ENCODE assay signal across 10 cellular contexts in the genomic region with DNA sequence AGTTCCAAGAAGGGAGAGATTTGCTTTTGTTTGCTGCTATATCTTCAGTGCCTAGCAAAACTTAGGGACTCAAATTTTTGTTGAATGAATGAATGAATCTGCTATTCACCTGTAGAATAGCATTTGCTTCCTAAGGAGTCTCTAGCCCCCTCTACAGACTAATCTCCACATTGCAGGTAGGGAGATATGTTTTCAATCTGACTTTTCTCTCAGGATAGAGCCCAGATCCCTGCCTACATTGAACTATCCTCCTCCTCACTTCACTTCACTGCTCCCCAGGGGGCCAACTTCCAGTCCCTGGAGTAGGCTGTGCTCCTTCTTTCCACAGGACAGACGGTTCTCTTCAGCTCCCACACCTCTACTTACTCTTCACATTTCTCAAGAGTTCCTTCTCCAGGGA.
A peak's percentile ranks its signal among the peaks of the same experiment; 100 is the strongest.
DNase-seq lines count a peak whose midpoint lies in the region; ATAC-seq and TF ChIP-seq lines count a peak whose summit lies in the region.
"Had no signal": no experiment of that assay in that cellular context is flagged by ENCODE, and none has a peak within 500 bp of the region (broad histone marks: within the 10 kb centered on the region; RNA-seq: fewer than 3 reads in every experiment).

No MANE protein-coding gene starts in this region.

- no peaks in the 10 kb centered on the region for H3K27me3 Mint-ChIP-seq in brain
- no peaks in the 10 kb centered on the region for H3K27me3 Mint-ChIP-seq in neural progenitor cell (ENCODE audit: insufficient read depth, low read depth)
- H3K27me3 Mint-ChIP-seq in CD4-positive, alpha-beta T cell, result peaks cover 4% of the 10 kb centered on the region

- peaks cover 0 to 11% (median 6%) of the 10 kb centered on the region in 5 experiments for H3K9me3 Mint-ChIP-seq in brain
- H3K9me3 Mint-ChIP-seq in neural progenitor cell, result peaks cover 15% of the 10 kb centered on the region
- H3K9me3 Mint-ChIP-seq in CD4-positive, alpha-beta T cell, result peaks cover 5% of the 10 kb centered on the region

- POLR2A ChIA-PET in CD4-positive, alpha-beta T cell (lab: Charles Lee), result no interaction called here

- H3K27ac ChIP-seq in neural progenitor cell, result no peak overlapping the region
- no peak overlapping the region for H3K27ac ChIP-seq in CD4-positive, alpha-beta T cell (ENCODE audit: low read depth, low read length)

- H2AFZ ChIP-seq in neural progenitor cell (replicated peaks), result peak overlapping the region; percentile 7

- no peak overlapping the region for H3K4me3 ChIP-seq in neural progenitor cell

- H3K4me3 Mint-ChIP-seq in brain, result peak overlapping the region in 1 of 5 experiments; percentile 9
- no peak overlapping the region for H3K4me3 Mint-ChIP-seq in neural progenitor cell
- H3K4me3 Mint-ChIP-seq in CD4-positive, alpha-beta T cell, result no peak overlapping the region

- peak; percentile 71 for DNase-seq in DMS 273 (lab: John Stamatoyannopoulos, UW; ENCODE audit: unreplicated experiment)
- DNase-seq in DMS 273 treated with DMSO at 0.1 percent for 48 hours (lab: John Stamatoyannopoulos, UW), result no peak
- DNase-seq in HT1080 (ENCODE audit: low read depth), result peak; percentile 17
- peak; percentile 55 for DNase-seq in neural progenitor cell (ENCODE audit: low spot score)
- DNase-seq in NCI-H748 (lab: John Stamatoyannopoulos, UW; ENCODE audit: unreplicated experiment), result no peak
- no peak for DNase-seq in stimulated activated CD4-positive, alpha-beta T cell treated with anti-CD3 and anti-CD28 coated beads, Interleukin-2, amount 100 ng/mL, for 48 hours
- DNase-seq in CD4-positive, alpha-beta T cell, result no peak
- DNase-seq: activated CD4-positive, alpha-beta T cell treated with anti-CD3 and anti-CD28 coated beads for 48 hours; NCI-H1048 had no signal

- no peaks in the 10 kb centered on the region for H3F3A ChIP-seq in neural progenitor cell (ENCODE audit: low read depth)

- H3K4me1 Mint-ChIP-seq in brain (peaks cover 14% of the 10 kb centered on the region), neural progenitor cell (peaks cover 17% of the 10 kb centered on the region)
- H3K4me1 Mint-ChIP-seq in CD4-positive, alpha-beta T cell (ENCODE audit: low read depth), result no peaks in the 10 kb centered on the region

- CTCF ChIA-PET in CD4-positive, alpha-beta T cell (lab: Charles Lee), result no interaction called here

- no peaks in the 10 kb centered on the region for H3K36me3 ChIP-seq in neural progenitor cell

- ATAC-seq in CD4-positive, alpha-beta T cell (ENCODE audit: poor library complexity), result no peak

- intact Hi-C loops in CD4-positive, alpha-beta T cell (cut with DNase I, micrococcal nuclease), result no loop called here

- no peaks in the 10 kb centered on the region for H3K9me3 ChIP-seq in neural progenitor cell (ENCODE audit: low read depth)
- no peaks in the 10 kb centered on the region for H3K9me3 ChIP-seq in CD4-positive, alpha-beta T cell (ENCODE audit: control insufficient read depth, low read length)

- H3K4me2 ChIP-seq in neural progenitor cell, result no peak overlapping the region

- no peaks in the 10 kb centered on the region for H3K4me1 ChIP-seq in neural progenitor cell

- H3K27me3 ChIP-seq in neural progenitor cell, result no peaks in the 10 kb centered on the region
- H3K27me3 ChIP-seq in CD4-positive, alpha-beta T cell (ENCODE audit: control insufficient read depth, insufficient read depth, low read length), result peaks cover 6% of the 10 kb centered on the region

- TF ChIP-seq CTCF in brain (conservative IDR thresholded peaks at IDR 0.05) (peak; percentile 45 to 61), neural progenitor cell (IDR thresholded peaks at IDR 0.05) (peak; percentile 70)
- TF ChIP-seq CTCF in CD4-positive, alpha-beta T cell (IDR thresholded peaks at IDR 0.05), result no peak

- H3K9ac ChIP-seq in neural progenitor cell, result no peak overlapping the region

- H3K79me2 ChIP-seq in neural progenitor cell (ENCODE audit: low read depth), result no peaks in the 10 kb centered on the region

- H4K20me1 ChIP-seq in neural progenitor cell (ENCODE audit: low read depth), result no peaks in the 10 kb centered on the region

- peak overlapping the region; percentile 3 to 76 (median 21) for H3K27ac Mint-ChIP-seq in brain
- peak overlapping the region; percentile 59 for H3K27ac Mint-ChIP-seq in neural progenitor cell
- H3K27ac Mint-ChIP-seq in CD4-positive, alpha-beta T cell, result no peak overlapping the region

- H3K36me3 Mint-ChIP-seq in brain (peaks cover 12% of the 10 kb centered on the region), neural progenitor cell (peaks cover 16% of the 10 kb centered on the region)
- no peaks in the 10 kb centered on the region for H3K36me3 Mint-ChIP-seq in CD4-positive, alpha-beta T cell (ENCODE audit: low read depth)

Comparison
In these comparisons a context has a peak if more than half of its experiments do, and no peak if none do; other contexts are left out.
1. DNase-seq: peak in DMS 273 (single experiment), HT1080 (single experiment) and neural progenitor cell (single experiment); none in DMS 273 treated with DMSO at 0.1 percent for 48 hours (single experiment), NCI-H748 (single experiment), stimulated activated CD4-positive, alpha-beta T cell treated with anti-CD3 and anti-CD28 coated beads, Interleukin-2, amount 100 ng/mL, for 48 hours (0 of 2) and CD4-positive, alpha-beta T cell (0 of 10).